ENCODE assay signal across 8 cellular contexts in the genomic region with DNA sequence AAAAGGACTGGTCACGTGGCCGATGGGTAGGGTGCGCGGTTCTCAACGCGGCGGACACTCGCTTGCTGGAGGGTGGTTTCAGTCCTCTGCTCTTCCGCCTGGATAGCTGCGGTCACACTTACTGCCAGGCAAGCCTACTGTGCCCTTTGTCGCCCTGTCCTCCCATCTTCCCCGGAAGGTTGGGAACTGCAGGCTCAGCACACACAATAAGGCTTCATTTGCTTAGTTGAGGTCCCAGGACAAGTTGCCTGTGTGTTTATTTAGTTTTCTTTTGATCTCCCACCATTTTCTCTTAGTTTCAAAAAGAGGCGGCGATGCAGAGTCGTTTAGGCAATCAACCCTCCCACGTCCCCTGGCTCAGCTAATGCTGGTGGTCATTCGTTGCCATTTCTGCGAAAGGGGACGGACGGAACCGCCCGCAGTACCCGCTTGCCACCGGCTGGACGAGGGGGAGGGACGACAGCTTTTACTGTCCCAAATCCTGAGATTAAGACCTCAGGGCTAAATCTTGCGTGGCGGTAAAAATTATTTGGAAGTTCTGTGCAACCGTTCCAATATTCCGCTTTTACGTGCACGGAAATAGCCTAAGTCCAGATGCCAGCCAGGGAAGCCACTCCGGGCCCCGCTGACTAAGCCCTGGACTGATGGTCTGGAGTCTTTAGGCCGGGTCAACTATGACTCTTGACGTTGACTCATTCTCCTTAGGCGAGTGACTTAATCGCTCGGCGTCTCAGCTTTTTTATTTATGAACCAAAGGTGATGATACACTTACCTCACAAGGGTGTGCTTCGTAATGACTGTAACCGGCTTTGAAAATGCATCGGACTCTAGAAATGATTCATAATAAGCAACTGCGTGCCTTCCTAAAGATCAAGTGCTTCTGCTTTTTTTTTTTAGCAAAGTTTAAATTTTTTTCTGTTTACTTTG. TPM values are rescaled to one million over a fixed set of nuclear protein-coding genes. Genes with fewer than 3 reads are reported as not detected.
DNase-seq lines count a peak whose midpoint lies in the region; ATAC-seq and TF ChIP-seq lines count a peak whose summit lies in the region.

No MANE protein-coding gene starts in this region.

- DNase-seq in AG04449 (ENCODE audit: low read depth, low spot score) = peak; percentile 85
- DNase-seq in Peyer's patch = peak; percentile 53 to 89 (median 82)
- peak; percentile 91 for DNase-seq in fibroblast of the aortic adventitia (ENCODE audit: low read depth)
- DNase-seq in suprapubic skin (ENCODE audit: low spot score in 2 of 2) = peak in 1 of 2 donors; percentile 83

- H3K4me3 ChIP-seq in AG04449 (ENCODE audit: low read depth, low read length) = peak overlapping the region; percentile 91
- peak overlapping the region; percentile 75 to 95 (median 90) for H3K4me3 ChIP-seq in Peyer's patch
- peak overlapping the region; percentile 94 for H3K4me3 ChIP-seq in fibroblast of the aortic adventitia (ENCODE audit: low read depth, low read length)
- peak overlapping the region; percentile 77 for H3K4me3 ChIP-seq in neuron (ENCODE audit: low read length)
- H3K4me3 ChIP-seq in suprapubic skin = peak overlapping the region; percentile 98

- peaks cover 18% of the 10 kb centered on the region for H3K4me1 Mint-ChIP-seq in activated T-helper 17 cell treated with anti-CD3 and anti-CD28 coated beads, Interleukin-2, amount 50 U/mL, for 72 hours

- H3K9me3 ChIP-seq in Peyer's patch = no peaks in the 10 kb centered on the region
- H3K9me3 ChIP-seq in neuron (ENCODE audit: low read length) = no peaks in the 10 kb centered on the region
- H3K9me3 ChIP-seq in suprapubic skin = no peaks in the 10 kb centered on the region

- H3K27ac Mint-ChIP-seq in activated T-helper 17 cell treated with anti-CD3 and anti-CD28 coated beads, Interleukin-2, amount 50 U/mL, for 72 hours = peak overlapping the region; percentile 100

- 3% methylated on average over 40 of the region's 44 CpGs for WGBS in suprapubic skin

- H3K27ac ChIP-seq in Peyer's patch = peak overlapping the region; percentile 87 to 97 (median 92)
- H3K27ac ChIP-seq in suprapubic skin = peak overlapping the region; percentile 96

- no peak for TF ChIP-seq EP300 in suprapubic skin (IDR thresholded peaks at IDR 0.05)

- H3K27me3 ChIP-seq in Peyer's patch (no peaks in the 10 kb centered on the region), neuron (ENCODE audit: insufficient read depth, low read length) (no peaks in the 10 kb centered on the region), suprapubic skin (no peaks in the 10 kb centered on the region)

- ATAC-seq in GM18870 (IDR thresholded peaks at IDR 0.05; ENCODE audit: unreplicated experiment) (peak; percentile 57), HG03103 (IDR thresholded peaks at IDR 0.05; ENCODE audit: low read depth, unreplicated experiment) (peak; percentile 44)
- ATAC-seq in activated T-helper 17 cell treated with anti-CD3 and anti-CD28 coated beads, Interleukin-2, amount 50 U/mL, for 72 hours (replicated peaks) = peak; percentile 79

- H3K27me3 Mint-ChIP-seq in activated T-helper 17 cell treated with anti-CD3 and anti-CD28 coated beads, Interleukin-2, amount 50 U/mL, for 72 hours = no peaks in the 10 kb centered on the region

- CTCF ChIA-PET in AG04449 (lab: Yijun Ruan, JAX) = interaction anchor here (0.6 to 3.4 kb wide), 8 partner anchors 8 to 462 kb away, joined by 3 to 21 read pairs (median 3); a partner anchor contains a TSS

- TF ChIP-seq CTCF in AG04449 (IDR thresholded peaks at IDR 0.05; ENCODE audit: insufficient read depth, low read length, missing control alignments) = no peak
- TF ChIP-seq CTCF in Peyer's patch (IDR thresholded peaks at IDR 0.05) = peak in 3 of 6 experiments; percentile 41 to 47 (median 47)
- peak; percentile 30 for TF ChIP-seq CTCF in fibroblast of the aortic adventitia (IDR thresholded peaks at IDR 0.05; ENCODE audit: insufficient read depth, low read length)
- TF ChIP-seq CTCF in suprapubic skin (IDR thresholded peaks at IDR 0.05) = no peak

- H3K9me3 Mint-ChIP-seq in activated T-helper 17 cell treated with anti-CD3 and anti-CD28 coated beads, Interleukin-2, amount 50 U/mL, for 72 hours = no peaks in the 10 kb centered on the region

- no peaks in the 10 kb centered on the region for H3K36me3 ChIP-seq in Peyer's patch
- peaks cover 10% of the 10 kb centered on the region for H3K36me3 ChIP-seq in neuron (ENCODE audit: insufficient read depth, low read length)
- no peaks in the 10 kb centered on the region for H3K36me3 ChIP-seq in suprapubic skin

- POLR2A ChIA-PET in AG04449 (lab: Yijun Ruan, JAX) = interaction anchor here (0.6 to 2.1 kb wide), 7 partner anchors 8 to 458 kb away, joined by 3 to 8 read pairs (median 4); a partner anchor contains a TSS

- peaks cover 44% of the 10 kb centered on the region for H3K36me3 Mint-ChIP-seq in activated T-helper 17 cell treated with anti-CD3 and anti-CD28 coated beads, Interleukin-2, amount 50 U/mL, for 72 hours (ENCODE audit: low read depth)

- peak overlapping the region; percentile 86 for H2AFZ ChIP-seq in neuron (ENCODE audit: low read depth, low read length)

- H3K4me1 ChIP-seq in Peyer's patch (peaks cover 0 to 14% (median 3%) of the 10 kb centered on the region in 4 donors), neuron (ENCODE audit: insufficient read depth, low read length) (peaks cover 6% of the 10 kb centered on the region), suprapubic skin (peaks cover 17% of the 10 kb centered on the region)

- peak; percentile 75 to 82 for TF ChIP-seq POLR2A in Peyer's patch (IDR thresholded peaks at IDR 0.05)
- peak in 1 of 2 donors; percentile 47 for TF ChIP-seq POLR2A in suprapubic skin (IDR thresholded peaks at IDR 0.05)

- peak overlapping the region; percentile 100 for H3K4me3 Mint-ChIP-seq in activated T-helper 17 cell treated with anti-CD3 and anti-CD28 coated beads, Interleukin-2, amount 50 U/mL, for 72 hours

RNA-seq across cellular contexts. Expression of a gene that starts 0.7 kb away (rescaled TPM):
- 10 to 100 TPM; 45.6 to 68.7 (median 57.9) TPM for total RNA-seq in Peyer's patch
- 100 to 1,000 TPM in 1 of 2 donors, 10 to 100 TPM in 1; 75.0 to 125 TPM for total RNA-seq in activated T-helper 17 cell treated with anti-CD3 and anti-CD28 coated beads, Interleukin-2, amount 50 U/mL, for 72 hours
- 128 and 160 TPM in 2 replicates for total RNA-seq in fibroblast of the aortic adventitia (ENCODE audit: low replicate concordance)
- total RNA-seq in suprapubic skin = 10 to 100 TPM; 42.5 to 68.7 (median 54.6) TPM
